ENCODE assay signal across 33 cellular contexts in genomic region chr16:23485841-23486240, GRCh38.
"Had no signal": no experiment of that assay in that cellular context is flagged by ENCODE, and none has a peak within 500 bp of the region (broad histone marks: within the 10 kb centered on the region; RNA-seq: fewer than 3 reads in every experiment).

No MANE protein-coding gene starts in this region.

- H3K27ac Mint-ChIP-seq: activated CD4-positive, alpha-beta memory T cell treated with anti-CD3 and anti-CD28 coated beads, Interleukin-2, amount 10 ng/mL, durations not matched to agents 7 days and 5 days; activated CD4-positive, alpha-beta T cell treated with anti-CD3 and anti-CD28 coated beads for 36 hours; activated CD4-positive, alpha-beta T cell treated with anti-CD3 and anti-CD28 coated beads, Interleukin-2, amount 10 ng/mL, durations not matched to agents 24 days and 14 days; activated naive CD4-positive, alpha-beta T cell treated with anti-CD3 and anti-CD28 coated beads for 36 hours; activated naive CD4-positive, alpha-beta T cell treated with anti-CD3 and anti-CD28 coated beads, Interleukin-2, amount 50 U/mL, for 24 hours; activated naive CD8-positive, alpha-beta T cell treated with anti-CD3 and anti-CD28 coated beads for 36 hours; activated naive CD8-positive, alpha-beta T cell treated with anti-CD3 and anti-CD28 coated beads, Interleukin-2, amount 50 U/mL, for 24 hours; activated T-helper 1 cell treated with anti-CD3 and anti-CD28 coated beads, Interleukin-12 subunit alpha, Interleukin-12 subunit beta, Interleukin-2, Interleukin-4 antibody, amounts not matched to agents 30 ng/mL and 10 ng/mL and 1 ng/mL, durations not matched to agents 14 hours and 24 hours and 36 hours; activated T-helper 2 cell treated with anti-CD3 and anti-CD28 coated beads, Interferon-gamma antibody, Interleukin-2, Interleukin-4, amounts not matched to agents 10 μg/mL and 5 μg/mL and 100 μg/mL, durations not matched to agents 14 hours and 24 hours and 36 hours; T-helper 17 cell; T-helper 2 cell treated with Interferon-gamma antibody and Interleukin-4, amounts not matched to agents 5 μg/mL and 100 μg/mL, for 36 hours had no signal

- H3K27me3 ChIP-seq: adrenal gland, body of pancreas, esophagus squamous epithelium, gastroesophageal sphincter had no signal

- DNase-seq: activated CD4-positive, alpha-beta memory T cell treated with anti-CD3 and anti-CD28 coated beads, Interleukin-2, amount 10 ng/mL, durations not matched to agents 7 days and 5 days; activated CD4-positive, alpha-beta T cell treated with anti-CD3 and anti-CD28 coated beads for 36 hours; activated CD4-positive, alpha-beta T cell treated with anti-CD3 and anti-CD28 coated beads, Interleukin-2, amount 10 ng/mL, durations not matched to agents 24 days and 14 days; activated CD4-positive, CD25-positive, alpha-beta regulatory T cell; activated CD4-positive, CD25-positive, alpha-beta regulatory T cell treated with anti-CD3 and anti-CD28 coated beads, Interleukin-2, amount 50 U/mL, for 72 hours; activated CD8-positive, alpha-beta memory T cell treated with anti-CD3 and anti-CD28 coated beads, Interleukin-2, amount 50 U/mL, for 48 hours; activated effector memory CD4-positive, alpha-beta T cell treated with anti-CD3 and anti-CD28 coated beads, Interleukin-2, amount 50 U/mL, for 16 hours; activated naive CD4-positive, alpha-beta T cell treated with anti-CD3 and anti-CD28 coated beads for 36 hours; activated naive CD8-positive, alpha-beta T cell treated with anti-CD3 and anti-CD28 coated beads for 36 hours; activated naive CD8-positive, alpha-beta T cell treated with anti-CD3 and anti-CD28 coated beads, Interleukin-2, amount 50 U/mL, for 24 hours; activated T-cell treated with anti-CD3 and anti-CD28 coated beads for 4 hours; activated T-cell treated with anti-CD3 and anti-CD28 coated beads, Interleukin-2, amount 50 U/mL, for 4 hours; adrenal gland; amygdala; cortex of kidney; dermis blood vessel endothelial cell; effector CD4-positive, alpha-beta T cell; esophagus squamous epithelium; foreskin melanocyte; head of caudate nucleus; T-helper 1 cell; T-helper 17 cell; T1000 had no signal

- H3K27me3 Mint-ChIP-seq: activated CD4-positive, alpha-beta memory T cell treated with anti-CD3 and anti-CD28 coated beads, Interleukin-2, amount 10 ng/mL, durations not matched to agents 7 days and 5 days; activated CD4-positive, alpha-beta T cell treated with anti-CD3 and anti-CD28 coated beads for 36 hours; activated CD4-positive, alpha-beta T cell treated with anti-CD3 and anti-CD28 coated beads, Interleukin-2, amount 10 ng/mL, durations not matched to agents 24 days and 14 days; activated naive CD4-positive, alpha-beta T cell treated with anti-CD3 and anti-CD28 coated beads, Interleukin-2, amount 50 U/mL, for 24 hours; activated naive CD8-positive, alpha-beta T cell treated with anti-CD3 and anti-CD28 coated beads for 36 hours; activated naive CD8-positive, alpha-beta T cell treated with anti-CD3 and anti-CD28 coated beads, Interleukin-2, amount 50 U/mL, for 24 hours; T-helper 17 cell had no signal

- ATAC-seq: activated CD4-positive, alpha-beta T cell treated with anti-CD3 and anti-CD28 coated beads for 36 hours; activated naive CD8-positive, alpha-beta T cell treated with anti-CD3 and anti-CD28 coated beads, Interleukin-2, amount 50 U/mL, for 24 hours; activated T-cell treated with anti-CD3 and anti-CD28 coated beads, Interleukin-2, amount 50 U/mL, for 4 hours; gastroesophageal sphincter; T-helper 17 cell had no signal

- H3K4me3 Mint-ChIP-seq: activated CD4-positive, alpha-beta memory T cell treated with anti-CD3 and anti-CD28 coated beads, Interleukin-2, amount 10 ng/mL, durations not matched to agents 7 days and 5 days; activated CD4-positive, alpha-beta T cell treated with anti-CD3 and anti-CD28 coated beads for 36 hours; activated CD4-positive, alpha-beta T cell treated with anti-CD3 and anti-CD28 coated beads, Interleukin-2, amount 10 ng/mL, durations not matched to agents 24 days and 14 days; activated naive CD4-positive, alpha-beta T cell treated with anti-CD3 and anti-CD28 coated beads for 36 hours; activated naive CD4-positive, alpha-beta T cell treated with anti-CD3 and anti-CD28 coated beads, Interleukin-2, amount 50 U/mL, for 24 hours; activated naive CD8-positive, alpha-beta T cell treated with anti-CD3 and anti-CD28 coated beads for 36 hours; activated naive CD8-positive, alpha-beta T cell treated with anti-CD3 and anti-CD28 coated beads, Interleukin-2, amount 50 U/mL, for 24 hours; activated T-cell treated with anti-CD3 and anti-CD28 coated beads, Interleukin-2, amount 50 U/mL, for 4 hours; activated T-helper 1 cell treated with anti-CD3 and anti-CD28 coated beads, Interleukin-12 subunit alpha, Interleukin-12 subunit beta, Interleukin-2, Interleukin-4 antibody, amounts not matched to agents 30 ng/mL and 10 ng/mL and 1 ng/mL, durations not matched to agents 14 hours and 24 hours and 36 hours; T-helper 17 cell; T-helper 2 cell treated with Interferon-gamma antibody and Interleukin-4, amounts not matched to agents 5 μg/mL and 100 μg/mL, for 36 hours had no signal

- FAIRE-seq: colon, endometrium, endothelial cell of umbilical vein had no signal

- H3K9me3 ChIP-seq: adrenal gland, body of pancreas, esophagus squamous epithelium, gastroesophageal sphincter had no signal

- H3K9me3 Mint-ChIP-seq: activated CD4-positive, alpha-beta memory T cell treated with anti-CD3 and anti-CD28 coated beads, Interleukin-2, amount 10 ng/mL, durations not matched to agents 7 days and 5 days; activated CD4-positive, alpha-beta T cell treated with anti-CD3 and anti-CD28 coated beads, Interleukin-2, amount 10 ng/mL, durations not matched to agents 24 days and 14 days; activated naive CD4-positive, alpha-beta T cell treated with anti-CD3 and anti-CD28 coated beads for 36 hours; activated naive CD4-positive, alpha-beta T cell treated with anti-CD3 and anti-CD28 coated beads, Interleukin-2, amount 50 U/mL, for 24 hours; activated naive CD8-positive, alpha-beta T cell treated with anti-CD3 and anti-CD28 coated beads for 36 hours; activated naive CD8-positive, alpha-beta T cell treated with anti-CD3 and anti-CD28 coated beads, Interleukin-2, amount 50 U/mL, for 24 hours; activated T-cell treated with anti-CD3 and anti-CD28 coated beads, Interleukin-2, amount 50 U/mL, for 4 hours; activated T-helper 1 cell treated with anti-CD3 and anti-CD28 coated beads, Interleukin-12 subunit alpha, Interleukin-12 subunit beta, Interleukin-2, Interleukin-4 antibody, amounts not matched to agents 30 ng/mL and 10 ng/mL and 1 ng/mL, durations not matched to agents 14 hours and 24 hours and 36 hours; activated T-helper 2 cell treated with anti-CD3 and anti-CD28 coated beads, Interferon-gamma antibody, Interleukin-2, Interleukin-4, amounts not matched to agents 10 μg/mL and 5 μg/mL and 100 μg/mL, durations not matched to agents 14 hours and 24 hours and 36 hours; T-helper 2 cell treated with Interferon-gamma antibody and Interleukin-4, amounts not matched to agents 5 μg/mL and 100 μg/mL, for 36 hours had no signal

- H3K27ac ChIP-seq: adrenal gland, body of pancreas, epithelial cell of prostate, esophagus squamous epithelium, gastroesophageal sphincter had no signal

- H3K4me3 ChIP-seq: adrenal gland, body of pancreas, esophagus squamous epithelium, gastroesophageal sphincter had no signal

- H3K4me1 ChIP-seq: adrenal gland, gastroesophageal sphincter had no signal

- H3K4me1 Mint-ChIP-seq: activated CD4-positive, alpha-beta T cell treated with anti-CD3 and anti-CD28 coated beads for 36 hours; activated CD4-positive, alpha-beta T cell treated with anti-CD3 and anti-CD28 coated beads, Interleukin-2, amount 10 ng/mL, durations not matched to agents 24 days and 14 days; activated naive CD4-positive, alpha-beta T cell treated with anti-CD3 and anti-CD28 coated beads, Interleukin-2, amount 50 U/mL, for 24 hours; activated naive CD8-positive, alpha-beta T cell treated with anti-CD3 and anti-CD28 coated beads for 36 hours; T-helper 17 cell had no signal
